ENCODE assay signal across 1 cellular context in the genomic region with DNA sequence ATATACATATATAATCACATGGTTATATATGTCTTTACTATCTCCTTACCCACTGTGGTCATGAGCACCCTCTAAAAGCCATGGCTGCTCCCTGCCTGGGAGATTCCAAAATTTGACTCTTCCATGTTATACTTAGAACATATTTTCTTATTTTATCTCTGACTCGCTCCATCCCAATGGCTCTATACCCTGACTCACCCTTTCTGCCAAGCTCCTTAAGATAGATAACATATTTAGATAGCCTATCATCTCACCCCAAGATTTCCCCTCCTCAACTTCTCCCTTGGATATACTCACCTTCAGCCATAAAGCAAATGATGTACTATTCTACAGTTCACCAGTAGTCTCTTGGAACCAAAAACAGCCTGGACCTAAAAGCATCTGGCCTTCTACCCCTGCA.
TF ChIP-seq lines count a peak whose summit lies in the region.

No MANE protein-coding gene starts in this region.

TF ChIP-seq in SK-N-SH treated with all-trans-retinoic acid at 6 μM for 48 hours, 23 proteins besides CTCF, POLR2A, EP300 and RAD21 (continued from another document):
- TF ChIP-seq ZC3H10 (CRISPR knock-in tag; IDR thresholded peaks at IDR 0.05) = no peak
- no peak for TF ChIP-seq TCF4 (CRISPR knock-in tag; IDR thresholded peaks at IDR 0.05; ENCODE audit: borderline replicate concordance)
- TF ChIP-seq TSHZ2 (CRISPR knock-in tag; IDR thresholded peaks at IDR 0.05) = no peak
